Comparison of ENCODE assay signal across 18 cellular contexts in genomic region chr1:41006942-41007865, GRCh38. TPM values are rescaled to one million over a fixed set of nuclear protein-coding genes. Genes with fewer than 3 reads are reported as not detected.
A peak's percentile ranks its signal among the peaks of the same experiment; 100 is the strongest.
DNase-seq lines count a peak whose midpoint lies in the region; ATAC-seq and TF ChIP-seq lines count a peak whose summit lies in the region.
"Had no signal": no experiment of that assay in that cellular context is flagged by ENCODE, and none has a peak within 500 bp of the region (broad histone marks: within the 10 kb centered on the region; RNA-seq: fewer than 3 reads in every experiment).

No MANE protein-coding gene starts in this region.

- no peak overlapping the region for H3K4me3 ChIP-seq in esophagus (ENCODE audit: low read depth in 1 of 2, low read length in 2 of 2)
- H3K4me3 ChIP-seq in colonic mucosa, result no peak overlapping the region
- H3K4me3 ChIP-seq: body of pancreas, dorsolateral prefrontal cortex, upper lobe of left lung had no signal

- no peak overlapping the region for H3K4me3 Mint-ChIP-seq in activated CD8-positive, alpha-beta memory T cell treated with anti-CD3 and anti-CD28 coated beads, Interleukin-2, amount 10 ng/mL, durations not matched to agents 7 days and 5 days
- no peak overlapping the region for H3K4me3 Mint-ChIP-seq in WTC11
- no peak overlapping the region for H3K4me3 Mint-ChIP-seq in endothelial cell (ENCODE audit: unreplicated experiment)
- H3K4me3 Mint-ChIP-seq: CD4-positive, alpha-beta T cell; stimulated activated naive B cell treated with anti-CD40 and anti-IgM and Interleukin-4, amounts not matched to agents 10 μg/mL and 1 μg/mL and 100 μg/mL, for 72 hours had no signal

- no peak for DNase-seq in activated CD8-positive, alpha-beta memory T cell treated with anti-CD3 and anti-CD28 coated beads, Interleukin-2, amount 10 ng/mL, durations not matched to agents 7 days and 5 days
- no peak for DNase-seq in activated CD8-positive, alpha-beta memory T cell treated with anti-CD3 and anti-CD28 coated beads for 24 hours
- DNase-seq in WTC11 (ENCODE audit: low spot score), result no peak
- peak; percentile 10 for DNase-seq in stromal cell of bone marrow (ENCODE audit: low read depth)
- no peak for DNase-seq in GM10266 (ENCODE audit: extremely low spot score)
- no peak for DNase-seq in colonic mucosa
- no peak for DNase-seq in endothelial cell (ENCODE audit: low spot score)
- DNase-seq: activated gamma-delta T cell treated with Interleukin-2 at 50 U/mL for 16 hours; body of pancreas; CD4-positive, alpha-beta T cell; DMS79; kidney glomerular epithelial cell; NCI-H1436 treated with DMSO at 0.1 percent for 48 hours; stimulated activated naive B cell treated with anti-CD40 and anti-IgM and Interleukin-4, amounts not matched to agents 10 μg/mL and 1 μg/mL and 100 μg/mL, for 72 hours; upper lobe of left lung had no signal

- intact Hi-C loops in colonic mucosa (cut with DNase I), result no loop called here

- peak overlapping the region; percentile 33 for H3K27ac Mint-ChIP-seq in activated CD8-positive, alpha-beta memory T cell treated with anti-CD3 and anti-CD28 coated beads, Interleukin-2, amount 10 ng/mL, durations not matched to agents 7 days and 5 days
- peak overlapping the region; percentile 63; the same call in 1 of the 2 replicates for H3K27ac Mint-ChIP-seq in WTC11
- no peak overlapping the region for H3K27ac Mint-ChIP-seq in endothelial cell (ENCODE audit: unreplicated experiment)
- H3K27ac Mint-ChIP-seq: CD4-positive, alpha-beta T cell; stimulated activated naive B cell treated with anti-CD40 and anti-IgM and Interleukin-4, amounts not matched to agents 10 μg/mL and 1 μg/mL and 100 μg/mL, for 72 hours had no signal

- CTCF ChIA-PET in activated CD8-positive, alpha-beta memory T cell treated with anti-CD3 and anti-CD28 coated beads, Interleukin-2, amount 10 ng/mL, durations not matched to agents 7 days and 5 days (lab: Charles Lee), result interaction anchor here (0.6 kb wide), 1 partner anchor 212 kb away, joined by 5 read pairs; no protein-coding TSS in a partner anchor
- CTCF ChIA-PET in WTC11 (lab: Charles Lee), result no interaction called here

- H3K27me3 ChIP-seq in esophagus (ENCODE audit: control insufficient read depth in 1 of 2, insufficient read depth in 2 of 2, low read length in 2 of 2), result no peaks in the 10 kb centered on the region
- H3K27me3 ChIP-seq in colonic mucosa, result no peaks in the 10 kb centered on the region
- H3K27me3 ChIP-seq: body of pancreas, dorsolateral prefrontal cortex, upper lobe of left lung had no signal

- TF ChIP-seq CTCF in WTC11 (IDR thresholded peaks at IDR 0.05), result no peak
- no peak for TF ChIP-seq CTCF in GM10266 (IDR thresholded peaks at IDR 0.05; ENCODE audit: control insufficient read depth, insufficient read depth, low read depth, missing control alignments)
- no peak for TF ChIP-seq CTCF in colonic mucosa (IDR thresholded peaks at IDR 0.05)
- no peak for TF ChIP-seq CTCF in endothelial cell (IDR thresholded peaks at IDR 0.05; ENCODE audit: unreplicated experiment)

- no peaks in the 10 kb centered on the region for H3K9me3 ChIP-seq in esophagus (ENCODE audit: control insufficient read depth in 2 of 2, insufficient read depth in 1 of 2, low read depth in 1 of 2, low read length in 1 of 2)
- H3K9me3 ChIP-seq in colonic mucosa, result no peaks in the 10 kb centered on the region
- H3K9me3 ChIP-seq: body of pancreas, upper lobe of left lung had no signal

- peaks cover 19% of the 10 kb centered on the region for H3K4me1 Mint-ChIP-seq in activated CD8-positive, alpha-beta memory T cell treated with anti-CD3 and anti-CD28 coated beads, Interleukin-2, amount 10 ng/mL, durations not matched to agents 7 days and 5 days
- H3K4me1 Mint-ChIP-seq in WTC11 (no peaks in the 10 kb centered on the region), endothelial cell (ENCODE audit: unreplicated experiment) (peaks cover 13% of the 10 kb centered on the region)

- H3K9me3 Mint-ChIP-seq in activated CD8-positive, alpha-beta memory T cell treated with anti-CD3 and anti-CD28 coated beads, Interleukin-2, amount 10 ng/mL, durations not matched to agents 7 days and 5 days (ENCODE audit: low read depth), result no peaks in the 10 kb centered on the region
- no peaks in the 10 kb centered on the region for H3K9me3 Mint-ChIP-seq in WTC11
- no peaks in the 10 kb centered on the region for H3K9me3 Mint-ChIP-seq in endothelial cell (ENCODE audit: unreplicated experiment)
- H3K9me3 Mint-ChIP-seq: CD4-positive, alpha-beta T cell; stimulated activated naive B cell treated with anti-CD40 and anti-IgM and Interleukin-4, amounts not matched to agents 10 μg/mL and 1 μg/mL and 100 μg/mL, for 72 hours had no signal

- 63 to 76% methylated on average over 19 of the region's 19 CpGs for WGBS in esophagus, 2 donors

- ATAC-seq in activated CD8-positive, alpha-beta memory T cell treated with anti-CD3 and anti-CD28 coated beads, Interleukin-2, amount 10 ng/mL, durations not matched to agents 7 days and 5 days, result no peak
- ATAC-seq in WTC11, result no peak
- ATAC-seq: body of pancreas; Panc1; stimulated activated naive B cell treated with anti-CD40 and anti-IgM and Interleukin-4, amounts not matched to agents 10 μg/mL and 1 μg/mL and 100 μg/mL, for 72 hours had no signal

- no peaks in the 10 kb centered on the region for H3K27me3 Mint-ChIP-seq in activated CD8-positive, alpha-beta memory T cell treated with anti-CD3 and anti-CD28 coated beads, Interleukin-2, amount 10 ng/mL, durations not matched to agents 7 days and 5 days
- H3K27me3 Mint-ChIP-seq in WTC11 (ENCODE audit: low read depth) (no peaks in the 10 kb centered on the region), endothelial cell (ENCODE audit: unreplicated experiment) (no peaks in the 10 kb centered on the region)
- H3K27me3 Mint-ChIP-seq: CD4-positive, alpha-beta T cell; stimulated activated naive B cell treated with anti-CD40 and anti-IgM and Interleukin-4, amounts not matched to agents 10 μg/mL and 1 μg/mL and 100 μg/mL, for 72 hours had no signal

- H3K36me3 ChIP-seq in esophagus (ENCODE audit: control insufficient read depth in 2 of 2, insufficient read depth in 2 of 2, low read length in 1 of 2), result peaks cover 9 to 29% of the 10 kb centered on the region in 2 donors
- H3K36me3 ChIP-seq in colonic mucosa, result no peaks in the 10 kb centered on the region

- H3K4me1 ChIP-seq in esophagus (ENCODE audit: control insufficient read depth in 2 of 2, insufficient read depth in 2 of 2, low read length in 1 of 2) (peaks cover 0 to 13% of the 10 kb centered on the region in 2 donors), colonic mucosa (no peaks in the 10 kb centered on the region)

- no peak overlapping the region for H3K9ac ChIP-seq in colonic mucosa (ENCODE audit: low read depth in 2 of 2, low read length in 2 of 2)

- peaks cover 73% of the 10 kb centered on the region for H3K36me3 Mint-ChIP-seq in activated CD8-positive, alpha-beta memory T cell treated with anti-CD3 and anti-CD28 coated beads, Interleukin-2, amount 10 ng/mL, durations not matched to agents 7 days and 5 days
- H3K36me3 Mint-ChIP-seq in WTC11, result peaks cover 90% of the 10 kb centered on the region
- H3K36me3 Mint-ChIP-seq in endothelial cell (ENCODE audit: low read depth, unreplicated experiment), result peaks cover 44% of the 10 kb centered on the region

- POLR2A ChIA-PET in WTC11 (lab: Charles Lee), result no interaction called here

- H3K27ac ChIP-seq in esophagus (ENCODE audit: low read depth in 2 of 2, low read length in 1 of 2) (peak overlapping the region; percentile 51 to 86), colonic mucosa (no peak overlapping the region)
- H3K27ac ChIP-seq: body of pancreas, upper lobe of left lung had no signal

TF ChIP-seq in WTC11, 78 proteins besides CTCF, POLR2A, EP300 and RAD21 (continues in another document):
- TF ChIP-seq KAT7 (CRISPR knock-in tag; IDR thresholded peaks at IDR 0.05; ENCODE audit: borderline replicate concordance), result no peak
- no peak for TF ChIP-seq ATF2 (CRISPR knock-in tag; IDR thresholded peaks at IDR 0.05; ENCODE audit: borderline replicate concordance, low read depth)
- no peak for TF ChIP-seq MLX (CRISPR knock-in tag; IDR thresholded peaks at IDR 0.05)
- no peak for TF ChIP-seq FOXJ3 (CRISPR knock-in tag; IDR thresholded peaks at IDR 0.05; ENCODE audit: borderline replicate concordance)
- TF ChIP-seq FOXP1 (CRISPR knock-in tag; IDR thresholded peaks at IDR 0.05; ENCODE audit: borderline replicate concordance), result no peak

RNA-seq across cellular contexts. Expression of gene SLFNL1, which starts 14.3 kb away (rescaled TPM):
- total RNA-seq in activated CD8-positive, alpha-beta memory T cell treated with anti-CD3 and anti-CD28 coated beads, Interleukin-2, amount 10 ng/mL, durations not matched to agents 7 days and 5 days, result under 1 TPM; 0.12 to 0.35 TPM
- total RNA-seq in WTC11 (2021) (0.05 TPM in 1 of 3 replicates, not detected in the others), colonic mucosa (under 1 TPM; 0.27 to 0.30 TPM), endothelial cell (ENCODE audit: unreplicated experiment) (0.38 TPM)
- polyA plus RNA-seq in esophagus, result under 1 TPM; 0.08 to 0.16 TPM

RNA-seq across cellular contexts. Expression of gene CTPS1, which starts 27.7 kb away (rescaled TPM):
- 10 to 100 TPM; 77.1 to 94.1 TPM for total RNA-seq in activated CD8-positive, alpha-beta memory T cell treated with anti-CD3 and anti-CD28 coated beads, Interleukin-2, amount 10 ng/mL, durations not matched to agents 7 days and 5 days
- total RNA-seq in WTC11 (2021) (65.7 to 73.4 TPM (median 65.8 TPM) in 3 replicates), colonic mucosa (10 to 100 TPM; 14.1 to 25.5 TPM), endothelial cell (ENCODE audit: unreplicated experiment) (41.2 TPM)
- polyA plus RNA-seq in esophagus, result 10 to 100 TPM; 10.8 to 17.7 TPM
